In the genomic region with DNA sequence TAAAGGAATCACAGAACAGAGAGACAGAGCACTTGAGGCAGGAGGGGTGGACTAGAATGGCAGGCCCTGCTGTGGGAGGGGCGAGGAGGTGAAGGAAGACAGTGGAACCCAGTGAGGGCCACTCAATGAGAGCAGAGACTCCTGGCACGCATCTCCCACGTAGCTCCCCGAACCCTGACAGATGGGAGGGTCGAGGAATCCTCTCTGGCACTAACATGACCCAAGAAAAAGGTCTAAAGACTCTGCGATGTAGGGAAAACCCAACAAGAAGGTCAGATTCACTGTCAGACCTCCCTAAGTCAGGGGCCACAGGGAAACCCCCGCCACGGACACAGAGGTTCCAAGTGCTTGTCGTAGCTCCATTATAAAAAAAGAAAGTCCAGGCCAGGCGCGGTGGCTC, we compare ENCODE assay signal across 13 cellular contexts. TPM values are rescaled to one million over a fixed set of nuclear protein-coding genes. Genes with fewer than 3 reads are reported as not detected.
DNase-seq lines count a peak whose midpoint lies in the region; ATAC-seq and TF ChIP-seq lines count a peak whose summit lies in the region.
"Had no signal": no experiment of that assay in that cellular context is flagged by ENCODE, and none has a peak within 500 bp of the region (broad histone marks: within the 10 kb centered on the region; RNA-seq: fewer than 3 reads in every experiment).

No MANE protein-coding gene starts in this region.

- H3K4me2 ChIP-seq in mesenchymal stem cell (ENCODE audit: low read length, poor library complexity, severe bottlenecking), result no peak overlapping the region

- H2BK12ac ChIP-seq in mesenchymal stem cell (ENCODE audit: low read length in 2 of 2), result peak overlapping the region; percentile 85 to 97

- H3K27me3 Mint-ChIP-seq in type B pancreatic cell (no peaks in the 10 kb centered on the region), immature natural killer cell (ENCODE audit: low read depth in 3 of 3) (peaks cover 0 to 1% (median 0%) of the 10 kb centered on the region in 3 donors)

- H3K36me3 Mint-ChIP-seq in type B pancreatic cell (peaks cover 12% of the 10 kb centered on the region), immature natural killer cell (peaks cover 3 to 15% (median 6%) of the 10 kb centered on the region in 3 donors)

- no peak for TF ChIP-seq POLR2A in breast epithelium (IDR thresholded peaks at IDR 0.05)

- peak overlapping the region; percentile 13 for H2BK120ac ChIP-seq in mesenchymal stem cell (ENCODE audit: low read depth, low read length)

- H3K4me3 Mint-ChIP-seq in type B pancreatic cell (no peak overlapping the region), immature natural killer cell (no peak overlapping the region)
- H3K4me3 Mint-ChIP-seq: mesothelial cell of epicardium had no signal

- no peak overlapping the region for H2BK15ac ChIP-seq in mesenchymal stem cell (ENCODE audit: low read depth, poor library complexity, severe bottlenecking)

- peak overlapping the region in 1 of 2 experiments; percentile 73 for H3K4ac ChIP-seq in mesenchymal stem cell (ENCODE audit: low read depth in 1 of 2, low read length in 2 of 2)

- no peak overlapping the region for H3K4me3 ChIP-seq in breast epithelium
- H3K4me3 ChIP-seq in mesenchymal stem cell (ENCODE audit: insufficient read depth in 1 of 2, low read depth in 1 of 2, low read length in 2 of 2), result no peak overlapping the region
- H3K4me3 ChIP-seq: MG63 had no signal

- peak overlapping the region; percentile 90 to 93 for H3K27ac ChIP-seq in breast epithelium
- H3K27ac ChIP-seq in mesenchymal stem cell (ENCODE audit: low read length, poor library complexity, severe bottlenecking), result no peak overlapping the region
- H3K27ac ChIP-seq: parathyroid adenoma had no signal

- intact Hi-C loops in breast epithelium (cut with DNase I; ENCODE audit: low total_unique reads), result no loop called here

- DNase-seq in NCI-H82 (lab: John Stamatoyannopoulos, UW), result peak; percentile 91
- no peak for DNase-seq in breast epithelium (ENCODE audit: low spot score in 2 of 2)
- DNase-seq in mesenchymal stem cell, result no peak
- DNase-seq in type B pancreatic cell (ENCODE audit: extremely low spot score, unreplicated experiment), result no peak
- DNase-seq in EL, result no peak
- no peak for DNase-seq in immature natural killer cell
- DNase-seq: COR-L47, MG63, NCI-H2029 had no signal

- no peak overlapping the region for H4K8ac ChIP-seq in mesenchymal stem cell (ENCODE audit: low read length)

- peaks cover 2% of the 10 kb centered on the region for H3K79me1 ChIP-seq in mesenchymal stem cell (replicated peaks; ENCODE audit: low read length, poor library complexity, severe bottlenecking)

- H3K27me3 ChIP-seq in breast epithelium, result no peaks in the 10 kb centered on the region
- H3K27me3 ChIP-seq in mesenchymal stem cell (ENCODE audit: control insufficient read depth in 1 of 2, insufficient read depth in 1 of 2, low read length in 2 of 2), result no peaks in the 10 kb centered on the region
- H3K27me3 ChIP-seq: MG63 had no signal

- WGBS in mesenchymal stem cell, result 99% methylated on average over 11 of the region's 11 CpGs

- H3K18ac ChIP-seq in mesenchymal stem cell (ENCODE audit: low read depth in 1 of 2, low read length in 2 of 2), result peak overlapping the region in 1 of 2 experiments; percentile 88

- H3K9me3 ChIP-seq in breast epithelium (no peaks in the 10 kb centered on the region), mesenchymal stem cell (ENCODE audit: control insufficient read depth, low read length) (no peaks in the 10 kb centered on the region)
- H3K9me3 ChIP-seq: MG63 had no signal

- no peak for ATAC-seq in GM19035 (IDR thresholded peaks at IDR 0.05; ENCODE audit: unreplicated experiment)
- ATAC-seq: Right ventricle myocardium inferior had no signal

- no peaks in the 10 kb centered on the region for H3K9me3 Mint-ChIP-seq in type B pancreatic cell
- H3K9me3 Mint-ChIP-seq in immature natural killer cell, result no peaks in the 10 kb centered on the region
- H3K9me3 Mint-ChIP-seq: mesothelial cell of epicardium had no signal

- peaks cover 4 to 6% of the 10 kb centered on the region in 2 donors for H3K4me1 ChIP-seq in breast epithelium
- H3K4me1 ChIP-seq in mesenchymal stem cell (ENCODE audit: control insufficient read depth, insufficient read depth, low read depth, low read length), result peaks cover 34% of the 10 kb centered on the region

- H3K36me3 ChIP-seq in breast epithelium, result no peaks in the 10 kb centered on the region
- H3K36me3 ChIP-seq in mesenchymal stem cell (ENCODE audit: control insufficient read depth in 1 of 2, insufficient read depth in 2 of 2, low read depth in 1 of 2, low read length in 2 of 2), result peaks cover 14 to 40% of the 10 kb centered on the region in 2 experiments

- no peak overlapping the region for H2BK5ac ChIP-seq in mesenchymal stem cell (ENCODE audit: low read depth, low read length, poor library complexity, severe bottlenecking)

- H3K27ac Mint-ChIP-seq in type B pancreatic cell (peak overlapping the region; percentile 83), immature natural killer cell (no peak overlapping the region)
- H3K27ac Mint-ChIP-seq: mesothelial cell of epicardium had no signal

- peak overlapping the region in 1 of 2 experiments; percentile 90 for H3K14ac ChIP-seq in mesenchymal stem cell (ENCODE audit: low read length in 2 of 2)

- peak overlapping the region in 1 of 2 experiments; percentile 90 for H3K23ac ChIP-seq in mesenchymal stem cell (ENCODE audit: low read length in 2 of 2)

- peak overlapping the region; percentile 96 for H2AK5ac ChIP-seq in mesenchymal stem cell (ENCODE audit: low read length, severe bottlenecking)

- H4K91ac ChIP-seq in mesenchymal stem cell (ENCODE audit: low read length), result peak overlapping the region; percentile 73

- no peak for TF ChIP-seq CTCF in breast epithelium (IDR thresholded peaks at IDR 0.05)
- TF ChIP-seq CTCF in type B pancreatic cell (conservative IDR thresholded peaks at IDR 0.05), result no peak

- H3K4me1 Mint-ChIP-seq in type B pancreatic cell (ENCODE audit: unreplicated experiment) (peaks cover 13% of the 10 kb centered on the region), immature natural killer cell (peaks cover 23 to 50% of the 10 kb centered on the region in 2 donors)

- no peak overlapping the region for H3K9ac ChIP-seq in mesenchymal stem cell (ENCODE audit: low read length)
- H3K9ac ChIP-seq: parathyroid adenoma had no signal

- H2AFZ ChIP-seq in mesenchymal stem cell (ENCODE audit: low read depth, low read length), result no peak overlapping the region
- H2AFZ ChIP-seq: parathyroid adenoma had no signal

RNA-seq across cellular contexts. Expression of gene ZDHHC7, which starts 15.0 kb away (rescaled TPM):
- total RNA-seq in breast epithelium, result 10 to 100 TPM; 38.7 to 69.6 (median 41.1) TPM
- 64.9 TPM for polyA plus RNA-seq in mesenchymal stem cell (2013, experiment 1 of 2)
- polyA plus RNA-seq in mesenchymal stem cell (2013, experiment 2 of 2), result 65.2 TPM
- 47.1 and 55.0 TPM in 2 replicates for total RNA-seq in type B pancreatic cell (ENCODE audit: low replicate concordance)
- 10 to 100 TPM; 28.2 to 46.6 (median 37.2) TPM for polyA plus RNA-seq in immature natural killer cell

RNA-seq across cellular contexts. Expression of gene KIAA0513, which starts 31.2 kb away (rescaled TPM):
- 10 to 100 TPM in 2 of 3 donors, 1 to 10 TPM in 1; 7.6 to 16.2 (median 10.8) TPM for total RNA-seq in breast epithelium
- polyA plus RNA-seq in mesenchymal stem cell (2013, experiment 1 of 2), result 8.5 TPM
- 8.0 TPM for polyA plus RNA-seq in mesenchymal stem cell (2013, experiment 2 of 2)
- total RNA-seq in type B pancreatic cell (ENCODE audit: low replicate concordance), result 12.9 and 30.4 TPM in 2 replicates
- polyA plus RNA-seq in immature natural killer cell, result 1 to 10 TPM in 2 of 3 donors, under 1 TPM in 1; 0.11 to 8.7 (median 4.4) TPM
